ENCODE assay signal across 28 cellular contexts in the genomic region with DNA sequence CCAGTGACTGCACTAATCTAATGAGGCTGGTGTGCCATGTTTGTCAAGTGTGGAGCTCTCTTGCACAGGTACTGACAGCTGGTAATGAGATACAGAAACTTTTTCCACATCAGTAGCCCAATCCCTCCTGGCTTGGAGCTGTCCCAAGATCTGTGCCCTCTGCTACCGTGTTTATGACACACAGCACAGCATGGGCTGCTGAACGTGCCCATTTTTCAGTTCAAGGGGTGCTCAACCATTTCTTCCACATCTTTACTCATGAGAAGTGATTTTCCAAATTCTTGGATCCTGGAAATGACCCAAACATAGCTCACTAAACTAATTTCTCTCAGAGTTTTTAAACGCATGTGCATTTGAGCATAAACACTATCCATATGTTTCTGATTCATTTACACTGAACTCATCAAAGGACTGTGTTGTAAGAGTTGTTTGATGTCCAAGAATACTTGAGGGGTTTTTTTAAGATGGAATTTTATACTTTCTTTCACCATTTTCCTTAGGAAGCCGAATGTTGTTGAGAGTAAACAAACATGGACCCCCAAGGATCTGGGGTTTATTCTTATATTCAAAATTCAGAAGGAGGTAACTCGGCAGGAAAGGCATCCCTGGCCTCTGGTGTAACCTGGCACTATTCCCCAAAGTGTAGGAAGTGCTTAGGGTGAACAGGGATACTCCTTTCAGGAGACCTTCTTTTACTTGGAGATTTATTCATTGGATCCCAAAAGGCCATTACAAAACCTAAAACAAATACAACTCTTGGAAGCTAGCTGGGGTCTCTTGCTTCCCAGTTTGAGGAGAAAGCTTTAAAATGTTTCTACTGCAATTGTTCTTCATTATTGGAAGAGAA.
A peak's percentile ranks its signal among the peaks of the same experiment; 100 is the strongest.
DNase-seq lines count a peak whose midpoint lies in the region; TF ChIP-seq lines count a peak whose summit lies in the region.
"Had no signal": no experiment of that assay in that cellular context is flagged by ENCODE, and none has a peak within 500 bp of the region (broad histone marks: within the 10 kb centered on the region; RNA-seq: fewer than 3 reads in every experiment).

No MANE protein-coding gene starts in this region.

- H3K36me3 Mint-ChIP-seq in H9 (ENCODE audit: insufficient read depth in 1 of 3, low read depth in 3 of 3) = peaks cover 0 to 2% (median 0%) of the 10 kb centered on the region in 3 experiments; a peak in 1 of 7 replicates
- H3K36me3 Mint-ChIP-seq in CD4-positive, alpha-beta memory T cell = no peaks in the 10 kb centered on the region
- H3K36me3 Mint-ChIP-seq: mesothelial cell of epicardium; natural killer cell treated with Interleukin-12 subunit alpha and Interleukin-12 subunit beta and Interleukin-15 and Interleukin-18, amount 100 ng/mL, for 72 hours had no signal

- H2AK5ac ChIP-seq in H9 (ENCODE audit: insufficient read length, low read length) = no peak overlapping the region

- dilution Hi-C loops in mammary epithelial cell (cut with HindIII; ENCODE audit: low sequenced_read_pairs) = no loop called here

- no peak overlapping the region for H3K4ac ChIP-seq in H9 (ENCODE audit: low read depth, low read length)

- H3K9me3 Mint-ChIP-seq in H9 = no peaks in the 10 kb centered on the region; a peak in 1 of 5 replicates
- peaks cover 0 to 6% (median 1%) of the 10 kb centered on the region in 8 donors for H3K9me3 Mint-ChIP-seq in CD4-positive, alpha-beta memory T cell
- H3K9me3 Mint-ChIP-seq: HFFc6, mesothelial cell of epicardium had no signal

- no peaks in the 10 kb centered on the region for H3K9me3 ChIP-seq in H9 (ENCODE audit: control insufficient read depth, low read depth, low read length)
- H3K9me3 ChIP-seq in MG63 = no peaks in the 10 kb centered on the region
- H3K9me3 ChIP-seq in mammary epithelial cell (replicated peaks; ENCODE audit: insufficient read depth, low read length) = no peaks in the 10 kb centered on the region
- no peaks in the 10 kb centered on the region for H3K9me3 ChIP-seq in CD4-positive, alpha-beta memory T cell (ENCODE audit: control insufficient read depth in 1 of 2, low read length in 2 of 2)
- H3K9me3 ChIP-seq: breast epithelium, left ventricle myocardium inferior, sigmoid colon, thyroid gland had no signal

- no peak overlapping the region for H4K8ac ChIP-seq in H9 (replicated peaks; ENCODE audit: insufficient read length, low read depth, low read length)

- TF ChIP-seq CTCF in H9 (conservative IDR thresholded peaks at IDR 0.05) = no peak
- TF ChIP-seq CTCF in epithelial cell of proximal tubule (conservative IDR thresholded peaks at IDR 0.05; ENCODE audit: low read depth, low read length) = no peak
- TF ChIP-seq CTCF in kidney epithelial cell (IDR thresholded peaks at IDR 0.05; ENCODE audit: insufficient read depth, low read length, poor library complexity, severe bottlenecking) = no peak
- TF ChIP-seq CTCF in mammary epithelial cell (conservative IDR thresholded peaks at IDR 0.05 in 1 of 2, IDR thresholded peaks at IDR 0.05 in 1 of 2; ENCODE audit: extremely low read depth in 1 of 2, insufficient read depth in 1 of 2, low read depth in 1 of 2, low read length in 2 of 2) = no peak

- peaks cover 37 to 45% of the 10 kb centered on the region in 2 experiments for H3K4me1 Mint-ChIP-seq in H9
- H3K4me1 Mint-ChIP-seq in CD4-positive, alpha-beta memory T cell = no peaks in the 10 kb centered on the region

- H3K79me2 ChIP-seq in H9 (ENCODE audit: insufficient read depth, low read length) = no peaks in the 10 kb centered on the region
- H3K79me2 ChIP-seq in mammary epithelial cell (ENCODE audit: insufficient read depth, low read length) = no peaks in the 10 kb centered on the region
- H3K79me2 ChIP-seq: parathyroid adenoma had no signal

- no peak overlapping the region for H3K23ac ChIP-seq in H9 (ENCODE audit: insufficient read length, low read depth, low read length)

- H3K18ac ChIP-seq in H9 (ENCODE audit: insufficient read length, low read depth, low read length) = no peak overlapping the region

- peaks cover 5% of the 10 kb centered on the region for H3K4me1 ChIP-seq in H9 (ENCODE audit: insufficient read depth, low read length)
- no peaks in the 10 kb centered on the region for H3K4me1 ChIP-seq in mammary epithelial cell (ENCODE audit: insufficient read depth, low read length)
- H3K4me1 ChIP-seq in CD4-positive, alpha-beta memory T cell (ENCODE audit: insufficient read depth, low read length) = no peaks in the 10 kb centered on the region
- H3K4me1 ChIP-seq: breast epithelium, left ventricle myocardium inferior, parathyroid adenoma, sigmoid colon, thyroid gland had no signal

- BruUV-seq in mammary epithelial cell (replicated peaks; lab: Mats Ljungman, UMichigan) = no TSS peak

- H4K91ac ChIP-seq in H9 (ENCODE audit: insufficient read length, low read depth, low read length) = no peak overlapping the region

- H2BK120ac ChIP-seq in H9 (ENCODE audit: low read depth, low read length, poor library complexity, severe bottlenecking) = no peak overlapping the region

- peak overlapping the region in 2 of 3 experiments; percentile 73 to 76; a peak in 4 of 7 replicates for H3K27ac Mint-ChIP-seq in H9
- H3K27ac Mint-ChIP-seq in CD4-positive, alpha-beta memory T cell = no peak overlapping the region
- H3K27ac Mint-ChIP-seq: effector memory CD8-positive, alpha-beta T cell; HFFc6; mesothelial cell of epicardium; natural killer cell treated with Interleukin-12 subunit alpha and Interleukin-12 subunit beta and Interleukin-15 and Interleukin-18, amount 100 ng/mL, for 72 hours; stimulated activated naive CD8-positive, alpha-beta T cell treated with anti-CD3 and anti-CD28 coated beads, Interleukin-15, Interleukin-2, amounts not matched to agents 100 ng/mL and 50 ng/mL, for 24 hours had no signal

- no peaks in the 10 kb centered on the region for H3K23me2 ChIP-seq in H9 (ENCODE audit: insufficient read length, low read depth, low read length, poor library complexity, severe bottlenecking)

- no peak overlapping the region for H3K56ac ChIP-seq in H9 (ENCODE audit: insufficient read length, low read depth, low read length)

- H3K36me3 ChIP-seq in MG63 (no peaks in the 10 kb centered on the region), kidney epithelial cell (ENCODE audit: control insufficient read depth, insufficient read depth, low read length) (no peaks in the 10 kb centered on the region), mammary epithelial cell (ENCODE audit: insufficient read depth, low read length) (no peaks in the 10 kb centered on the region)
- no peaks in the 10 kb centered on the region for H3K36me3 ChIP-seq in CD4-positive, alpha-beta memory T cell (ENCODE audit: insufficient read depth, low read length)
- H3K36me3 ChIP-seq: breast epithelium, left ventricle myocardium inferior, sigmoid colon, thyroid gland had no signal

- peaks cover 23% of the 10 kb centered on the region for H3K27me3 Mint-ChIP-seq in H9 (ENCODE audit: low read depth)
- H3K27me3 Mint-ChIP-seq in CD4-positive, alpha-beta memory T cell = no peaks in the 10 kb centered on the region
- H3K27me3 Mint-ChIP-seq: effector memory CD8-positive, alpha-beta T cell; natural killer cell treated with Interleukin-12 subunit alpha and Interleukin-12 subunit beta and Interleukin-15 and Interleukin-18, amount 100 ng/mL, for 72 hours; stimulated activated naive CD8-positive, alpha-beta T cell treated with anti-CD3 and anti-CD28 coated beads, Interleukin-15, Interleukin-2, amounts not matched to agents 100 ng/mL and 50 ng/mL, for 24 hours had no signal

- no CpG with 5 or more reads among the region's 5 CpGs for WGBS in H9 (ENCODE audit: extremely low coverage, insufficient read length, low lambda C conversion rate)
- WGBS in mammary epithelial cell (ENCODE audit: low coverage, missing lambda C conversion rate) = 12% methylated on average over 5 of the region's 5 CpGs

- no peaks in the 10 kb centered on the region for H4K20me1 ChIP-seq in H9 (ENCODE audit: control insufficient read depth, insufficient read depth, insufficient read length)
- no peaks in the 10 kb centered on the region for H4K20me1 ChIP-seq in mammary epithelial cell (ENCODE audit: insufficient read depth, low read length)

- peak overlapping the region; percentile 73 for H3K27ac ChIP-seq in H9 (ENCODE audit: insufficient read length, low read depth, low read length)
- no peak overlapping the region for H3K27ac ChIP-seq in mammary epithelial cell (ENCODE audit: insufficient read depth, low read depth, low read length)
- no peak overlapping the region for H3K27ac ChIP-seq in CD4-positive, alpha-beta memory T cell (ENCODE audit: low read depth, low read length)
- H3K27ac ChIP-seq: breast epithelium, KMS-11, left ventricle myocardium inferior, parathyroid adenoma, sigmoid colon, SK-N-MC, thyroid gland had no signal

- CTCF ChIA-PET in mammary epithelial cell (lab: Charles Lee; ENCODE audit: low non-redundant PET) = no interaction called here
- CTCF ChIA-PET in CD4-positive, alpha-beta memory T cell (lab: Charles Lee; ENCODE audit: partially characterized antibody) = no interaction called here

- no peak overlapping the region for H2BK20ac ChIP-seq in H9 (ENCODE audit: low read depth, low read length, poor library complexity, severe bottlenecking)

- H2BK15ac ChIP-seq in H9 (ENCODE audit: low read depth, low read length) = no peak overlapping the region

- no peak overlapping the region for H3K4me3 Mint-ChIP-seq in H9
- no peak overlapping the region for H3K4me3 Mint-ChIP-seq in CD4-positive, alpha-beta memory T cell
- H3K4me3 Mint-ChIP-seq: effector memory CD8-positive, alpha-beta T cell; HFFc6; mesothelial cell of epicardium; natural killer cell treated with Interleukin-12 subunit alpha and Interleukin-12 subunit beta and Interleukin-15 and Interleukin-18, amount 100 ng/mL, for 72 hours; stimulated activated naive CD8-positive, alpha-beta T cell treated with anti-CD3 and anti-CD28 coated beads, Interleukin-15, Interleukin-2, amounts not matched to agents 100 ng/mL and 50 ng/mL, for 24 hours had no signal

- H3K9ac ChIP-seq in H9 (ENCODE audit: extremely low read depth, insufficient read length, low read length) (no peak overlapping the region), mammary epithelial cell (ENCODE audit: insufficient read depth, low read length) (no peak overlapping the region)
- H3K9ac ChIP-seq: KMS-11, parathyroid adenoma had no signal

- DNase-seq in H9 (no peak), MG63 (peak; percentile 45), epithelial cell of proximal tubule (ENCODE audit: low read depth) (peak; percentile 66), kidney epithelial cell (ENCODE audit: low read depth) (peak; percentile 25), SW480 (ENCODE audit: low spot score) (no peak), mammary epithelial cell (no peak)
- no peak for DNase-seq in stimulated activated CD4-positive, alpha-beta T cell treated with anti-CD3 and anti-CD28 coated beads, Interleukin-4, amount 100 ng/mL, for 24 hours
- DNase-seq in CD4-positive, alpha-beta memory T cell = no peak
- DNase-seq: activated CD4-positive, alpha-beta T cell treated with anti-CD3 and anti-CD28 coated beads for 4 hours; activated naive CD4-positive, alpha-beta T cell; activated T-cell treated with anti-CD3 and anti-CD28 coated beads, Interleukin-2, amount 50 U/mL, for 48 hours; C1 segment of cervical spinal cord; Calu3; effector memory CD8-positive, alpha-beta T cell; HFFc6; left ventricle myocardium inferior; NCI-H187 treated with DMSO at 0.1 percent for 48 hours; NCI-H345; sigmoid colon; T-helper 2 cell had no signal

- H4K5ac ChIP-seq in H9 (ENCODE audit: insufficient read length, low read depth, low read length) = no peak overlapping the region

- no peak overlapping the region for H3K4me3 ChIP-seq in MG63
- H3K4me3 ChIP-seq in epithelial cell of proximal tubule (ENCODE audit: low read depth, low read length) = no peak overlapping the region
- no peak overlapping the region for H3K4me3 ChIP-seq in kidney epithelial cell (ENCODE audit: low read depth, low read length)
- no peak overlapping the region for H3K4me3 ChIP-seq in mammary epithelial cell (replicated peaks in 1 of 3; ENCODE audit: insufficient read depth in 1 of 3, low read depth in 2 of 3, low read length in 3 of 3)
- no peak overlapping the region for H3K4me3 ChIP-seq in CD4-positive, alpha-beta memory T cell (ENCODE audit: low read length in 2 of 2)
- H3K4me3 ChIP-seq: breast epithelium, left ventricle myocardium inferior, sigmoid colon, SK-N-MC, thyroid gland had no signal

- H3K14ac ChIP-seq in H9 (ENCODE audit: insufficient read depth, low read length) = no peak overlapping the region

- no peaks in the 10 kb centered on the region for H3K27me3 ChIP-seq in H9 (ENCODE audit: insufficient read depth, low read length)
- H3K27me3 ChIP-seq in MG63 = no peaks in the 10 kb centered on the region
- H3K27me3 ChIP-seq in kidney epithelial cell (ENCODE audit: control insufficient read depth, insufficient read depth, low read length) = no peaks in the 10 kb centered on the region
- H3K27me3 ChIP-seq in mammary epithelial cell (ENCODE audit: insufficient read depth, low read length) = peaks cover 2% of the 10 kb centered on the region
- no peaks in the 10 kb centered on the region for H3K27me3 ChIP-seq in CD4-positive, alpha-beta memory T cell (ENCODE audit: insufficient read depth, low read length)
- H3K27me3 ChIP-seq: breast epithelium, sigmoid colon, thyroid gland had no signal

- POLR2A ChIA-PET in CD4-positive, alpha-beta memory T cell (lab: Charles Lee; ENCODE audit: partially characterized antibody) = no interaction called here

- intact Hi-C loops in mammary epithelial cell (cut with micrococcal nuclease) = no loop called here
- intact Hi-C loops in CD4-positive, alpha-beta memory T cell (cut with micrococcal nuclease) = no loop called here

- peak overlapping the region; percentile 62 for H3K4me2 ChIP-seq in H9 (ENCODE audit: insufficient read depth, insufficient read length, low read length)
- H3K4me2 ChIP-seq in mammary epithelial cell (ENCODE audit: insufficient read depth, low read depth, low read length) = no peak overlapping the region
- H3K4me2 ChIP-seq: KMS-11 had no signal

- no peak overlapping the region for H2BK5ac ChIP-seq in H9 (ENCODE audit: insufficient read length, low read length)

- no peak overlapping the region for H3T11ph ChIP-seq in H9 (ENCODE audit: low read length)

- no peak overlapping the region for H2BK12ac ChIP-seq in H9 (ENCODE audit: insufficient read length, low read depth, low read length)

- in situ Hi-C loops in mammary epithelial cell (cut with MboI; ENCODE audit: low sequenced_read_pairs in 2 of 2) = no loop called here

- H2AFZ ChIP-seq in H9 (ENCODE audit: low read length) = no peak overlapping the region
- no peak overlapping the region for H2AFZ ChIP-seq in mammary epithelial cell (ENCODE audit: low read depth, low read length)
- H2AFZ ChIP-seq: parathyroid adenoma had no signal

- no peaks in the 10 kb centered on the region for H3K79me1 ChIP-seq in H9 (ENCODE audit: insufficient read depth, low read depth, low read length, poor library complexity, severe bottlenecking)

Comparison
In these comparisons a context has a peak if more than half of its experiments do, and no peak if none do; other contexts are left out.
1. DNase-seq: peak in MG63 (single experiment), epithelial cell of proximal tubule (single experiment) and kidney epithelial cell (single experiment); none in H9 (single experiment), SW480 (single experiment), mammary epithelial cell (single experiment), stimulated activated CD4-positive, alpha-beta T cell treated with anti-CD3 and anti-CD28 coated beads, Interleukin-4, amount 100 ng/mL, for 24 hours (single experiment) and CD4-positive, alpha-beta memory T cell (0 of 5).
2. H3K27ac Mint-ChIP-seq: peak in H9 (2 of 3); none in CD4-positive, alpha-beta memory T cell (0 of 7).